ENCODE assay signal across 1 cellular context in genomic region chr2:42877936-42878335, GRCh38.
TF ChIP-seq lines count a peak whose summit lies in the region.

No MANE protein-coding gene starts in this region.

TF ChIP-seq in HepG2, 621 proteins besides CTCF, POLR2A, EP300 and RAD21 (continued from another document):
- TF ChIP-seq CENPX (CRISPR knock-in tag; IDR thresholded peaks at IDR 0.05), result no peak
